In genomic region chr16:23385441-23385840, GRCh38 we compare ENCODE assay signal across 18 cellular contexts.
"Had no signal": no experiment of that assay in that cellular context is flagged by ENCODE, and none has a peak within 500 bp of the region (broad histone marks: within the 10 kb centered on the region; RNA-seq: fewer than 3 reads in every experiment).

No MANE protein-coding gene starts in this region.

- H3K36me3 ChIP-seq: ovary, uterus had no signal

- H3K9me3 ChIP-seq: gastroesophageal sphincter, left lung, lower lobe of right lung, ovary, tibial artery, upper lobe of left lung, uterus had no signal

- H3K27ac ChIP-seq: gastroesophageal sphincter, left lung, lower lobe of right lung, ovary, tibial artery, upper lobe of left lung, uterus had no signal

- H3K27me3 ChIP-seq: dorsolateral prefrontal cortex, gastroesophageal sphincter, left lung, ovary, tibial artery, upper lobe of left lung, uterus had no signal

- ATAC-seq: gastroesophageal sphincter, left lung, lower lobe of right lung, right cardiac atrium had no signal

- H3K4me3 ChIP-seq: dorsolateral prefrontal cortex, gastroesophageal sphincter, left lung, lower lobe of right lung, ovary, tibial artery, upper lobe of left lung, uterus had no signal

- DNase-seq: cortex of kidney; effector CD8-positive, alpha-beta T cell; glutamatergic neuron; islet precursor cell; left lung; lower lobe of right lung; mesendoderm; naive B cell; ovary; right cardiac atrium; small intestine; stimulated activated CD4-positive, alpha-beta T cell treated with anti-CD3 and anti-CD28 coated beads, Interleukin-12 subunit alpha, Interleukin-12 subunit beta, amount 100 ng/mL, for 4 hours; stimulated activated naive CD4-positive, alpha-beta T cell treated with Interleukin-2 at 50 U/mL for 16 hours; tibial artery; uterus had no signal

- FAIRE-seq: small intestine had no signal

- H3K4me1 ChIP-seq: gastroesophageal sphincter, left lung, lower lobe of right lung, tibial artery, uterus had no signal
